1 cellular context compared by ENCODE assay signal in the genomic region with DNA sequence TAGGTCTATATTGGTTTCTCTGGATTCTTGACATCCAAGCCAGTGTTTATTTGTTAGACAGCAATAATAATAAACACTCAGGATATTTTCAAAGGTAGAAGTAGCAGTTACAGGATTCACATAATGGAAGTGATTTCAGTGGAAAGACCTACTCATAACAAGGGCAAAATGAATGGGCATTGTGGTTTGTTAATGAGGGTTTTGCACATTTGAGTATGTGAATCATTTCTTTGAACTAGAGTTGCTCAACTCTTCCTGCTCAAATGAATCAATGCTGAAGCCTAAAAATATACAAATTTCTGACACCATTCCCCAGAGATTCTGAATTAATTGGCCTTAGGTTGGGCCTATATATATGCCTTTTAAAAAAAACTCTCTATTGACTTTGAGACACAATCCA.
TF ChIP-seq lines count a peak whose summit lies in the region.

No MANE protein-coding gene starts in this region.

TF ChIP-seq in HEK293, 187 proteins besides CTCF, POLR2A, EP300 and RAD21 (continued from another document):
- TF ChIP-seq, protein P1, sequence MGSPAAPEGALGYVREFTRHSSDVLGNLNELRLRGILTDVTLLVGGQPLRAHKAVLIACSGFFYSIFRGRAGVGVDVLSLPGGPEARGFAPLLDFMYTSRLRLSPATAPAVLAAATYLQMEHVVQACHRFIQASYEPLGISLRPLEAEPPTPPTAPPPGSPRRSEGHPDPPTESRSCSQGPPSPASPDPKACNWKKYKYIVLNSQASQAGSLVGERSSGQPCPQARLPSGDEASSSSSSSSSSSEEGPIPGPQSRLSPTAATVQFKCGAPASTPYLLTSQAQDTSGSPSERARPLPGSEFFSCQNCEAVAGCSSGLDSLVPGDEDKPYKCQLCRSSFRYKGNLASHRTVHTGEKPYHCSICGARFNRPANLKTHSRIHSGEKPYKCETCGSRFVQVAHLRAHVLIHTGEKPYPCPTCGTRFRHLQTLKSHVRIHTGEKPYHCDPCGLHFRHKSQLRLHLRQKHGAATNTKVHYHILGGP (tag by site-specific recombination; IDR thresholded peaks at IDR 0.05) = peak; percentile 29; the same call in 1 of the 2 replicates
TF ChIP-seq in HEK293: peak in this region for 2.
